Comparison of ENCODE assay signal across 1 cellular context in genomic region chr17:27471321-27472269, GRCh38.
TF ChIP-seq lines count a peak whose summit lies in the region.

No MANE protein-coding gene starts in this region.

TF ChIP-seq in GM12878, 131 proteins besides CTCF, POLR2A, EP300 and RAD21 (continued from another document):
- TF ChIP-seq CHD2 (IDR thresholded peaks at IDR 0.05; ENCODE audit: borderline replicate concordance, low read depth, low read length) (peak; percentile 93), CHD1 (IDR thresholded peaks at IDR 0.05; ENCODE audit: low read depth, low read length) (peak; percentile 80; the same call in 1 of the 2 replicates), KDM1A (IDR thresholded peaks at IDR 0.05; ENCODE audit: borderline replicate concordance) (no peak), SP1 (IDR thresholded peaks at IDR 0.05; ENCODE audit: low read depth, low read length) (peak; percentile 85), NKRF (conservative IDR thresholded peaks at IDR 0.05) (peak; percentile 61; the same call in 1 of the 2 replicates), BACH1 (IDR thresholded peaks at IDR 0.05; ENCODE audit: borderline replicate concordance) (peak; percentile 97), PAX5 (IDR thresholded peaks at IDR 0.05; ENCODE audit: borderline replicate concordance, low read depth, low read length) (peak; percentile 97), TCF3 (IDR thresholded peaks at IDR 0.05; ENCODE audit: borderline replicate concordance, insufficient read depth, low read depth, low read length) (peak; percentile 75), SMARCA5 (IDR thresholded peaks at IDR 0.05) (peak; percentile 83), MEF2A (IDR thresholded peaks at IDR 0.05; ENCODE audit: insufficient read depth, low read depth, low read length) (0 out of 2 replicates have a peak, but pooled peaks have one; percentile 39), GATAD2B (conservative IDR thresholded peaks at IDR 0.05; ENCODE audit: low read depth) (peak; percentile 99), GABPA (IDR thresholded peaks at IDR 0.05; ENCODE audit: low read depth) (no peak), BCLAF1 (IDR thresholded peaks at IDR 0.05) (no peak), ATF2 (IDR thresholded peaks at IDR 0.05; ENCODE audit: low read length) (peak; percentile 94)
